ENCODE assay signal across 8 cellular contexts in the genomic region with DNA sequence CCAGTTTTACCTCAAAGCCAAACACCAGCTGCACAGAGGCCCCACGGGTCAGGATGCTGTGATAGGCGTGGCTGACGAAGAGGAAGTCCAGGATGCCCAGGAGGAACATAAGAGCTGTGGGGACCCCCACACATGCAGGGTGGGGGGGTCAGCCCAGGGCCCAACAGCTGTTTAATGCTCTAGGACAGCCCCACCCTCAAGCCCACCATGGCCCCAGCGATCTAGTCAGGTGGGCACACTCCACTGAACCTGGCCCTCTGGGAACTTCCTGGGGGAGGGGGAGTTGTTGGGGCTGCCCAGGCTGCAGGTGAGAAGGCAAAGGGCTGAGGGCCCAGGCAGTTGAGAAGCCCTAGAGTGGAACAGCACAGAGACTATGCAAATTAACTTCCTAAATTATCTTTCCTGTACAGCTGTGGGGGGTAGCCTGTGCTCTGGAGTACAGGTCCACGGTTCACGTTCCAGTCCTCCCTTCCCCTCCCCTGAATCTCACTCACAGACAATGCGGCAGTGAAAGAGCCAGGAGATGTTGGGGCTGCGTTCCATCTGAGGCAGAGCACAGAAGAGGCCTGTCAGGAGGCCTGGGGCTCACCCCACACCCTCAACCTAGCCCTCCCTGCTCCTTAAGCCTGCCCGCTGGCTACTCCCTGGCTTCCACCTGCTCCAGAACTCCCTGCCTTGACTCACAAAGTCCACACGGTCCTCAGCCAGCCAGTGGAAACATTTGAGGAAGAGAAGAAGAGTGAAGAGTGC. TPM values are rescaled to one million over a fixed set of nuclear protein-coding genes. Genes with fewer than 3 reads are reported as not detected.
DNase-seq lines count a peak whose midpoint lies in the region; ATAC-seq, FAIRE-seq and TF ChIP-seq lines count a peak whose summit lies in the region.

No MANE protein-coding gene starts in this region.

- WGBS in trophoblast cell (ENCODE audit: extremely low coverage, insufficient coverage, insufficient read length): no CpG with 5 or more reads among the region's 10 CpGs

- no peak overlapping the region for H4K91ac ChIP-seq in trophoblast cell (ENCODE audit: low read depth, low read length)

- H2AFZ ChIP-seq in trophoblast cell (ENCODE audit: insufficient read depth, low read length, poor library complexity): no peak overlapping the region

- TF ChIP-seq POLR2A in H54 (IDR thresholded peaks at IDR 0.05; ENCODE audit: low read depth, low read length): no peak

- H3K23ac ChIP-seq in trophoblast cell (ENCODE audit: low read length): no peak overlapping the region

- TF ChIP-seq CTCF in GM13976 (IDR thresholded peaks at IDR 0.05; ENCODE audit: borderline replicate concordance, control extremely low read depth, extremely low read depth, insufficient read depth, missing control alignments) (no peak), astrocyte of the cerebellum (IDR thresholded peaks at IDR 0.05; ENCODE audit: low read depth, low read length, missing control alignments) (no peak)

- H2BK12ac ChIP-seq in trophoblast cell (ENCODE audit: low read length): no peak overlapping the region

- H3K36me3 ChIP-seq in trophoblast cell (ENCODE audit: control insufficient read depth in 1 of 2, insufficient read depth in 2 of 2, low read length in 2 of 2): peaks cover 50 to 56% of the 10 kb centered on the region in 2 experiments

- no peak overlapping the region for H2BK5ac ChIP-seq in trophoblast cell (ENCODE audit: low read depth, low read length, poor library complexity)

- H3K18ac ChIP-seq in trophoblast cell (ENCODE audit: low read length): peak overlapping the region; percentile 8

- H3K79me2 ChIP-seq in trophoblast cell (ENCODE audit: control insufficient read depth, insufficient read depth, low read length, poor library complexity): peaks cover 9% of the 10 kb centered on the region

- H3K27ac ChIP-seq in trophoblast cell (ENCODE audit: low read depth, low read length) (no peak overlapping the region), caudate nucleus (ENCODE audit: low read depth, low read length) (no peak overlapping the region)

- H4K8ac ChIP-seq in trophoblast cell (ENCODE audit: low read depth, low read length): no peak overlapping the region

- H3K9ac ChIP-seq in trophoblast cell (ENCODE audit: low read length): peak overlapping the region; percentile 4

- no peak overlapping the region for H4K12ac ChIP-seq in trophoblast cell (ENCODE audit: low read depth, low read length)

- no peaks in the 10 kb centered on the region for H3K27me3 ChIP-seq in trophoblast cell (ENCODE audit: insufficient read depth, low read length)

- in situ Hi-C loops in GM13976 (cut with MboI; ENCODE audit: low sequenced_read_pairs, unreplicated experiment): no loop called here
- in situ Hi-C loops in astrocyte of the cerebellum (cut with HindIII; ENCODE audit: low sequenced_read_pairs): no loop called here

- peak; percentile 35 for ATAC-seq in HG02588 (IDR thresholded peaks at IDR 0.05; ENCODE audit: unreplicated experiment)

- no peak overlapping the region for H3K4me2 ChIP-seq in trophoblast cell (ENCODE audit: low read length)

- peak overlapping the region; percentile 78 for H3K4me3 ChIP-seq in astrocyte of the cerebellum (ENCODE audit: low read depth, low read length)
- no peak overlapping the region for H3K4me3 ChIP-seq in trophoblast cell (ENCODE audit: low read depth, low read length)

- DNase-seq in GM13976 (ENCODE audit: low spot score): peak; percentile 69
- DNase-seq in astrocyte of the cerebellum (ENCODE audit: low read depth): no peak
- no peak for DNase-seq in trophoblast cell
- DNase-seq in NCI-H187 (lab: John Stamatoyannopoulos, UW): no peak
- DNase-seq in H54 (ENCODE audit: insufficient read length, low spot score): no peak
- DNase-seq in NCI-H2029 (lab: John Stamatoyannopoulos, UW): no peak
- no peak for DNase-seq in caudate nucleus (lab: John Stamatoyannopoulos, UW)

- H2BK120ac ChIP-seq in trophoblast cell (ENCODE audit: insufficient read depth, low read length, poor library complexity): no peak overlapping the region

- no peak overlapping the region for H3K14ac ChIP-seq in trophoblast cell (ENCODE audit: low read length)

- peaks cover 7 to 12% of the 10 kb centered on the region in 2 experiments for H3K4me1 ChIP-seq in trophoblast cell (ENCODE audit: control insufficient read depth in 1 of 2, insufficient read depth in 2 of 2, low read length in 2 of 2)

- FAIRE-seq in H54 (lab: Jason Lieb, UNC): no peak

- no peak overlapping the region for H3K4ac ChIP-seq in trophoblast cell (ENCODE audit: low read depth, low read length)

- peaks cover 1% of the 10 kb centered on the region for H3K9me3 ChIP-seq in trophoblast cell (ENCODE audit: insufficient read depth, low read depth, low read length)

- H2AK5ac ChIP-seq in trophoblast cell (ENCODE audit: low read length): no peak overlapping the region

- H3K79me1 ChIP-seq in trophoblast cell (ENCODE audit: low read length): peaks cover 11% of the 10 kb centered on the region

RNA-seq across cellular contexts. Expression of gene SYVN1, which starts 1.9 kb away (rescaled TPM):
- 55.0 and 60.0 TPM in 2 replicates for polyA plus RNA-seq in trophoblast cell (2013)

RNA-seq across cellular contexts. Expression of gene MRPL49, which starts 10.3 kb away (rescaled TPM):
- polyA plus RNA-seq in trophoblast cell (2013): 40.1 and 43.1 TPM in 2 replicates

RNA-seq across cellular contexts. Expression of gene FAU, which starts 10.5 kb away (rescaled TPM):
- 1,352 and 1,391 TPM in 2 replicates for polyA plus RNA-seq in trophoblast cell (2013)

RNA-seq across cellular contexts. Expression of gene ZNHIT2, which starts 14.9 kb away (rescaled TPM):
- polyA plus RNA-seq in trophoblast cell (2013): 5.8 and 5.9 TPM in 2 replicates

RNA-seq across cellular contexts. Expression of gene TM7SF2, which starts 20.7 kb away (rescaled TPM):
- polyA plus RNA-seq in trophoblast cell (2013): 65.1 and 67.5 TPM in 2 replicates
